Comparison of ENCODE assay signal across 3 cellular contexts in genomic region chr12:41364211-41364610, GRCh38.
"Had no signal": no experiment of that assay in that cellular context is flagged by ENCODE, and none has a peak within 500 bp of the region (broad histone marks: within the 10 kb centered on the region; RNA-seq: fewer than 3 reads in every experiment).

No MANE protein-coding gene starts in this region.

- ATAC-seq: GM12878 had no signal

- DNase-seq: GDM1, GF-D8 had no signal

- H3K4me3 ChIP-seq: GM12878 had no signal
